8 cellular contexts compared by ENCODE assay signal in genomic region chr15:98776607-98777281, GRCh38.
DNase-seq lines count a peak whose midpoint lies in the region; ATAC-seq and TF ChIP-seq lines count a peak whose summit lies in the region.

No MANE protein-coding gene starts in this region.

- in situ Hi-C loops in mammary epithelial cell (cut with MboI; ENCODE audit: low sequenced_read_pairs in 2 of 2): no loop called here
- in situ Hi-C loops in gastrocnemius medialis (cut with MboI; ENCODE audit: low sequenced_read_pairs in 4 of 4): loop anchor here (5.0 to 25.0 kb wide), 7 partner anchors 111 to 436 kb away; no protein-coding TSS in a partner anchor

- H3K79me2 ChIP-seq in mammary epithelial cell (ENCODE audit: insufficient read depth, low read length): peaks cover 88% of the 10 kb centered on the region

- BruUV-seq in mammary epithelial cell (replicated peaks; lab: Mats Ljungman, UMichigan): no TSS peak

- H3K9me3 ChIP-seq in CD4-positive, alpha-beta T cell (ENCODE audit: control insufficient read depth, low read length): no peaks in the 10 kb centered on the region
- H3K9me3 ChIP-seq in mammary epithelial cell (replicated peaks; ENCODE audit: insufficient read depth, low read length): no peaks in the 10 kb centered on the region
- H3K9me3 ChIP-seq in gastrocnemius medialis: no peaks in the 10 kb centered on the region

- peak overlapping the region; percentile 50 for H3K4me3 Mint-ChIP-seq in CD4-positive, alpha-beta T cell
- no peak overlapping the region for H3K4me3 Mint-ChIP-seq in neural crest cell

- H3K36me3 ChIP-seq in mammary epithelial cell (ENCODE audit: insufficient read depth, low read length) (no peaks in the 10 kb centered on the region), gastrocnemius medialis (no peaks in the 10 kb centered on the region)

- CTCF ChIA-PET in CD4-positive, alpha-beta T cell (lab: Charles Lee): interaction anchor here (1.4 kb wide), 2 partner anchors 73 to 104 kb away, joined by 3 read pairs; no protein-coding TSS in a partner anchor
- CTCF ChIA-PET in mammary epithelial cell (lab: Charles Lee; ENCODE audit: low non-redundant PET): no interaction called here

- 22% methylated on average over 11 of the region's 16 CpGs for WGBS in mammary epithelial cell (ENCODE audit: low coverage, missing lambda C conversion rate)

- peak; percentile 51 for ATAC-seq in CD4-positive, alpha-beta T cell (ENCODE audit: poor library complexity)
- ATAC-seq in GM21360 (IDR thresholded peaks at IDR 0.05; ENCODE audit: unreplicated experiment): peak; percentile 77
- no peak for ATAC-seq in gastrocnemius medialis

- no peaks in the 10 kb centered on the region for H3K27me3 ChIP-seq in CD4-positive, alpha-beta T cell (ENCODE audit: control insufficient read depth, insufficient read depth, low read length)
- H3K27me3 ChIP-seq in mammary epithelial cell (ENCODE audit: insufficient read depth, low read length) (no peaks in the 10 kb centered on the region), gastrocnemius medialis (no peaks in the 10 kb centered on the region)

- H4K20me1 ChIP-seq in mammary epithelial cell (ENCODE audit: insufficient read depth, low read length): no peaks in the 10 kb centered on the region

- H3K4me1 ChIP-seq in mammary epithelial cell (ENCODE audit: insufficient read depth, low read length) (peaks cover 40% of the 10 kb centered on the region), gastrocnemius medialis (peaks cover 11% of the 10 kb centered on the region in 2 donors)

- peak overlapping the region; percentile 5 for H3K9ac ChIP-seq in mammary epithelial cell (ENCODE audit: insufficient read depth, low read length)

- peak overlapping the region; percentile 50 for H3K4me2 ChIP-seq in mammary epithelial cell (ENCODE audit: insufficient read depth, low read depth, low read length)

- dilution Hi-C loops in mammary epithelial cell (cut with HindIII; ENCODE audit: low sequenced_read_pairs): loop anchor here (10.0 kb wide), 1 partner anchor 122 kb away; no protein-coding TSS in a partner anchor

- peaks cover 59% of the 10 kb centered on the region for H3K4me1 Mint-ChIP-seq in CD4-positive, alpha-beta T cell (ENCODE audit: low read depth)
- peaks cover 44% of the 10 kb centered on the region for H3K4me1 Mint-ChIP-seq in neural crest cell

- no peak overlapping the region for H3K27ac ChIP-seq in CD4-positive, alpha-beta T cell (ENCODE audit: low read depth, low read length)
- H3K27ac ChIP-seq in mammary epithelial cell (ENCODE audit: insufficient read depth, low read depth, low read length) (peak overlapping the region; percentile 59), gastrocnemius medialis (no peak overlapping the region)

- no peaks in the 10 kb centered on the region for H3K36me3 Mint-ChIP-seq in CD4-positive, alpha-beta T cell (ENCODE audit: low read depth)
- H3K36me3 Mint-ChIP-seq in neural crest cell (ENCODE audit: low read depth): no peaks in the 10 kb centered on the region

- no peak overlapping the region for H2AFZ ChIP-seq in mammary epithelial cell (ENCODE audit: low read depth, low read length)

- no peaks in the 10 kb centered on the region for H3K27me3 Mint-ChIP-seq in CD4-positive, alpha-beta T cell
- H3K27me3 Mint-ChIP-seq in neural crest cell (ENCODE audit: low read depth): no peaks in the 10 kb centered on the region

- POLR2A ChIA-PET in CD4-positive, alpha-beta T cell (lab: Charles Lee): no interaction called here

- H3K4me3 ChIP-seq in mammary epithelial cell (replicated peaks in 1 of 3; ENCODE audit: insufficient read depth in 1 of 3, low read depth in 2 of 3, low read length in 3 of 3): no peak overlapping the region
- H3K4me3 ChIP-seq in gastrocnemius medialis: no peak overlapping the region

- no peaks in the 10 kb centered on the region for H3K9me3 Mint-ChIP-seq in CD4-positive, alpha-beta T cell
- no peaks in the 10 kb centered on the region for H3K9me3 Mint-ChIP-seq in neural crest cell

- peak overlapping the region; percentile 52 for H3K27ac Mint-ChIP-seq in CD4-positive, alpha-beta T cell
- peak overlapping the region; percentile 32 for H3K27ac Mint-ChIP-seq in neural crest cell (ENCODE audit: unreplicated experiment)

- no peak for TF ChIP-seq POLR2A in gastrocnemius medialis (IDR thresholded peaks at IDR 0.05)

- peak in 1 of 10 experiments; percentile 15 for DNase-seq in CD4-positive, alpha-beta T cell
- DNase-seq in NAMALWA (ENCODE audit: low spot score): peak; percentile 88
- DNase-seq in mammary epithelial cell: peak; percentile 85
- DNase-seq in neural crest cell (ENCODE audit: low read depth, low spot score): no peak
- DNase-seq in Kasumi-1 (lab: John Stamatoyannopoulos, UW): no peak
- no peak for DNase-seq in cortex of kidney (lab: John Stamatoyannopoulos, UW)
- no peak for DNase-seq in gastrocnemius medialis

- no peak for TF ChIP-seq CTCF in CD4-positive, alpha-beta T cell (IDR thresholded peaks at IDR 0.05)
- TF ChIP-seq CTCF in mammary epithelial cell (conservative IDR thresholded peaks at IDR 0.05 in 1 of 2, IDR thresholded peaks at IDR 0.05 in 1 of 2; ENCODE audit: extremely low read depth in 1 of 2, insufficient read depth in 1 of 2, low read depth in 1 of 2, low read length in 2 of 2) (no peak), neural crest cell (conservative IDR thresholded peaks at IDR 0.05) (no peak), gastrocnemius medialis (IDR thresholded peaks at IDR 0.05 in 4 of 5, conservative IDR thresholded peaks at IDR 0.05 in 1 of 5) (no peak)

- intact Hi-C loops in CD4-positive, alpha-beta T cell (cut with DNase I, micrococcal nuclease): loop anchor here (5.0 to 10.0 kb wide), 5 partner anchors 122 to 301 kb away; no protein-coding TSS in a partner anchor
- intact Hi-C loops in mammary epithelial cell (cut with micrococcal nuclease): loop anchor here (5.0 to 10.0 kb wide), 3 partner anchors 281 to 332 kb away; no protein-coding TSS in a partner anchor
- intact Hi-C loops in gastrocnemius medialis (cut with DNase I; ENCODE audit: low total_unique reads): no loop called here

Comparison
In these comparisons a context has a peak if more than half of its experiments do, and no peak if none do; other contexts are left out.
1. ATAC-seq: peak in CD4-positive, alpha-beta T cell (single experiment) and GM21360 (single experiment); none in gastrocnemius medialis (0 of 2).
2. DNase-seq: peak in NAMALWA (single experiment) and mammary epithelial cell (single experiment); none in neural crest cell (single experiment), Kasumi-1 (0 of 2), cortex of kidney (single experiment) and gastrocnemius medialis (0 of 2).
3. in situ Hi-C loops: an anchor here in gastrocnemius medialis (5.0 to 25.0 kb wide); none called in mammary epithelial cell.